In genomic region chr22:50544078-50544745, GRCh38 we compare ENCODE assay signal across 8 cellular contexts. TPM values are rescaled to one million over a fixed set of nuclear protein-coding genes. Genes with fewer than 3 reads are reported as not detected.
DNase-seq lines count a peak whose midpoint lies in the region; TF ChIP-seq lines count a peak whose summit lies in the region.

No MANE protein-coding gene starts in this region.

- no peak overlapping the region for H3K4me3 Mint-ChIP-seq in HFFc6

- dilution Hi-C loops in mammary epithelial cell (cut with HindIII; ENCODE audit: low sequenced_read_pairs): no loop called here

- H3K4me1 Mint-ChIP-seq in HFFc6 (ENCODE audit: low read depth): peaks cover 35% of the 10 kb centered on the region

- H3K9ac ChIP-seq in mammary epithelial cell (ENCODE audit: insufficient read depth, low read length): no peak overlapping the region

- H3K9me3 ChIP-seq in mammary epithelial cell (replicated peaks; ENCODE audit: insufficient read depth, low read length): no peaks in the 10 kb centered on the region

- peak overlapping the region; percentile 10 for H3K4me2 ChIP-seq in mammary epithelial cell (ENCODE audit: insufficient read depth, low read depth, low read length)

- peaks cover 24% of the 10 kb centered on the region for H3K27me3 Mint-ChIP-seq in HFFc6 (ENCODE audit: insufficient read depth)

- H3K36me3 ChIP-seq in mammary epithelial cell (ENCODE audit: insufficient read depth, low read length): no peaks in the 10 kb centered on the region

- WGBS in mammary epithelial cell (ENCODE audit: low coverage, missing lambda C conversion rate): 39% methylated on average over 18 of the region's 52 CpGs

- H3K27ac Mint-ChIP-seq in HFFc6: no peak overlapping the region; the same call in 1 of the 2 replicates

- in situ Hi-C loops in mammary epithelial cell (cut with MboI; ENCODE audit: low sequenced_read_pairs in 2 of 2): no loop called here

- CTCF ChIA-PET in mammary epithelial cell (lab: Charles Lee; ENCODE audit: low non-redundant PET): no interaction called here

- no TSS peak for BruUV-seq in mammary epithelial cell (replicated peaks; lab: Mats Ljungman, UMichigan)

- H3K4me1 ChIP-seq in mammary epithelial cell (ENCODE audit: insufficient read depth, low read length): peaks cover 37% of the 10 kb centered on the region

- no peaks in the 10 kb centered on the region for H3K9me3 Mint-ChIP-seq in HFFc6

- H3K79me2 ChIP-seq in mammary epithelial cell (ENCODE audit: insufficient read depth, low read length): no peaks in the 10 kb centered on the region

- peaks cover 4% of the 10 kb centered on the region for H3K27me3 ChIP-seq in mammary epithelial cell (ENCODE audit: insufficient read depth, low read length)

- H3K4me3 ChIP-seq in WI38 (ENCODE audit: low read depth, low read length): no peak overlapping the region
- H3K4me3 ChIP-seq in mammary epithelial cell (replicated peaks in 1 of 3; ENCODE audit: insufficient read depth in 1 of 3, low read depth in 2 of 3, low read length in 3 of 3): peak overlapping the region in 1 of 3 experiments; percentile 22

- H4K20me1 ChIP-seq in mammary epithelial cell (ENCODE audit: insufficient read depth, low read length): no peaks in the 10 kb centered on the region

- H3K36me3 Mint-ChIP-seq in HFFc6 (ENCODE audit: low read depth): no peaks in the 10 kb centered on the region

- peak overlapping the region; percentile 40 for H2AFZ ChIP-seq in mammary epithelial cell (ENCODE audit: low read depth, low read length)

- intact Hi-C loops in mammary epithelial cell (cut with micrococcal nuclease): no loop called here

- TF ChIP-seq CTCF in HFFc6 (IDR thresholded peaks at IDR 0.05): peak; percentile 66
- TF ChIP-seq CTCF in WI38 (IDR thresholded peaks at IDR 0.05; ENCODE audit: low read depth, low read length): peak; percentile 54
- TF ChIP-seq CTCF in mammary epithelial cell (conservative IDR thresholded peaks at IDR 0.05 in 1 of 2, IDR thresholded peaks at IDR 0.05 in 1 of 2; ENCODE audit: extremely low read depth in 1 of 2, insufficient read depth in 1 of 2, low read depth in 1 of 2, low read length in 2 of 2): peak in 1 of 2 donors; percentile 41

- DNase-seq in CD1c-positive myeloid dendritic cell (ENCODE audit: extremely low spot score) (peak; percentile 89), HFFc6 (peak; percentile 55), mammary epithelial cell (no peak), kidney tubule cell (ENCODE audit: low spot score) (peak; percentile 83), COR-L47 (lab: John Stamatoyannopoulos, UW) (no peak), T1000 (lab: John Stamatoyannopoulos, UW) (no peak)
- DNase-seq in stimulated activated CD4-positive, alpha-beta T cell treated with anti-CD3 and anti-CD28 coated beads, Interleukin-4, amount 100 ng/mL, for 48 hours (ENCODE audit: low read depth in 2 of 2): peak; percentile 83 to 84

- H3K27ac ChIP-seq in mammary epithelial cell (ENCODE audit: insufficient read depth, low read depth, low read length): no peak overlapping the region

RNA-seq across cellular contexts. Expression of gene KLHDC7B, which starts 1.5 kb away (rescaled TPM):
- total RNA-seq in HFFc6 (2021; fragmentation: NEBNext Ultra II Directional; extraction: Animal tissue kit (Norgen Biotek cat#: 25700)): under 1 TPM in 1 of 6 experiments, not detected in 5; 0.05 TPM
- 1 to 10 TPM in 1 of 2 donors, under 1 TPM in 1; under 0.01 to 1.9 TPM for total RNA-seq in mammary epithelial cell
- 0.01 TPM for polyA plus RNA-seq in mammary epithelial cell
- not detected for polyA minus RNA-seq in mammary epithelial cell

RNA-seq across cellular contexts. Expression of gene TYMP, which starts 14.4 kb away (rescaled TPM):
- 1 to 10 TPM in 5 of 6 experiments, under 1 TPM in 1; 0.95 to 2.1 (median 1.3) TPM for total RNA-seq in HFFc6 (2021; fragmentation: NEBNext Ultra II Directional; extraction: Animal tissue kit (Norgen Biotek cat#: 25700))
- total RNA-seq in mammary epithelial cell: 10 to 100 TPM in 1 of 2 donors, 1 to 10 TPM in 1; 4.9 to 45.5 TPM
- polyA plus RNA-seq in mammary epithelial cell: 2.1 TPM
- polyA minus RNA-seq in mammary epithelial cell: not detected

RNA-seq across cellular contexts. Expression of gene SYCE3, which starts 18.5 kb away (rescaled TPM):
- total RNA-seq in HFFc6 (2021; fragmentation: NEBNext Ultra II Directional; extraction: Animal tissue kit (Norgen Biotek cat#: 25700)): not detected
- total RNA-seq in mammary epithelial cell: not detected
- polyA plus RNA-seq in mammary epithelial cell: 1.1 TPM
- not detected for polyA minus RNA-seq in mammary epithelial cell

RNA-seq across cellular contexts. Expression of gene SCO2, which starts 18.8 kb away (rescaled TPM):
- total RNA-seq in HFFc6 (2021; fragmentation: NEBNext Ultra II Directional; extraction: Animal tissue kit (Norgen Biotek cat#: 25700)): 10 to 100 TPM in 2 of 6 experiments, 1 to 10 TPM in 4; 2.7 to 11.1 (median 9.7) TPM
- total RNA-seq in mammary epithelial cell: 1 to 10 TPM; 2.8 to 6.6 TPM
- 2.3 TPM for polyA plus RNA-seq in mammary epithelial cell
- polyA minus RNA-seq in mammary epithelial cell: not detected

RNA-seq across cellular contexts. Expression of gene CPT1B, which starts 34.0 kb away (rescaled TPM):
- 1 to 10 TPM in 5 of 6 experiments, under 1 TPM in 1; 0.82 to 3.0 (median 1.5) TPM for total RNA-seq in HFFc6 (2021; fragmentation: NEBNext Ultra II Directional; extraction: Animal tissue kit (Norgen Biotek cat#: 25700))
- 10 to 100 TPM in 1 of 2 donors, 1 to 10 TPM in 1; 5.5 to 20.5 TPM for total RNA-seq in mammary epithelial cell
- 3.7 TPM for polyA plus RNA-seq in mammary epithelial cell
- polyA minus RNA-seq in mammary epithelial cell: not detected

Comparison
In these comparisons a context has a peak if more than half of its experiments do, and no peak if none do; other contexts are left out.
1. DNase-seq: peak in CD1c-positive myeloid dendritic cell (single experiment), HFFc6 (single experiment), kidney tubule cell (single experiment) and stimulated activated CD4-positive, alpha-beta T cell treated with anti-CD3 and anti-CD28 coated beads, Interleukin-4, amount 100 ng/mL, for 48 hours (2 of 2); none in mammary epithelial cell (single experiment), COR-L47 (single experiment) and T1000 (single experiment).